21 cellular contexts compared by ENCODE assay signal in the genomic region with DNA sequence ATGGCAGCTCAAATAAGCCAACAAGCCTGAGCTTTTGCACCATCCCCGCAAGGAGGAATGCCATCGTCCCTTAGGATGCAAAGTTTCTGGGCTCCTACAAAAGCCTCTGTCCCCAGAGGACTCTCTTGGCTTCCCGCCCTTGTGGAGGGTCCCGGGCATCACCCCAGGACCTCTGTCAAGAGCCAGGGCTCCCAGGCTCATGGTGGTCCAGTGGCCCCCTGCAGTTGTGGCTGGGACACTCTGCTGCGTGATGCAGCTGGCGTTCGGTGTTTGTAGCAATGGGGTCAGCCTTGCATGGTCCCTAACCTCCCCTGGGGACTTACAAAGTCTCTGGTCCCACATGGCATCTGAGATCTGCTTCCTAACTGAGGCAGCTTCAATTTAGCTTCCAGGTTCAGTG.
DNase-seq lines count a peak whose midpoint lies in the region; ATAC-seq and TF ChIP-seq lines count a peak whose summit lies in the region.
"Had no signal": no experiment of that assay in that cellular context is flagged by ENCODE, and none has a peak within 500 bp of the region (broad histone marks: within the 10 kb centered on the region; RNA-seq: fewer than 3 reads in every experiment).

No MANE protein-coding gene starts in this region.

- CTCF ChIA-PET in Panc1 (lab: Charles Lee) = no interaction called here
- CTCF ChIA-PET in CD4-positive, alpha-beta memory T cell (lab: Charles Lee; ENCODE audit: partially characterized antibody) = no interaction called here

- TF ChIP-seq POLR2A in spleen (IDR thresholded peaks at IDR 0.05) = no peak

- H3K9me3 ChIP-seq in Panc1 (ENCODE audit: control insufficient read depth, insufficient read depth, low read depth, low read length) (no peaks in the 10 kb centered on the region), spleen (no peaks in the 10 kb centered on the region)
- no peaks in the 10 kb centered on the region for H3K9me3 ChIP-seq in CD4-positive, alpha-beta memory T cell (ENCODE audit: control insufficient read depth in 1 of 2, low read length in 2 of 2)
- H3K9me3 ChIP-seq: A549; BE2C; BLaER1 treated with 17β-estradiol and CSF1 and Interleukin-3, amounts not matched to agents 10 nM and 100 nM; Caco-2 had no signal

- H3K36me3 ChIP-seq in Panc1 (ENCODE audit: control insufficient read depth, insufficient read depth, low read length) (no peaks in the 10 kb centered on the region), spleen (no peaks in the 10 kb centered on the region)
- H3K36me3 ChIP-seq in CD4-positive, alpha-beta memory T cell (ENCODE audit: insufficient read depth, low read length) = no peaks in the 10 kb centered on the region
- H3K36me3 ChIP-seq: BE2C; BLaER1 treated with 17β-estradiol and CSF1 and Interleukin-3, amounts not matched to agents 10 nM and 100 nM had no signal

- H3K4me3 Mint-ChIP-seq in chondrocyte (ENCODE audit: unreplicated experiment) (no peak overlapping the region), HFFc6 (no peak overlapping the region)
- H3K4me3 Mint-ChIP-seq in CD4-positive, alpha-beta memory T cell = no peak overlapping the region
- H3K4me3 Mint-ChIP-seq: CD14-positive monocyte; CD4-positive, alpha-beta T cell; GM23338; H9 had no signal

- POLR2A ChIA-PET in Panc1 (lab: Charles Lee) = no interaction called here
- POLR2A ChIA-PET in CD4-positive, alpha-beta memory T cell (lab: Charles Lee; ENCODE audit: partially characterized antibody) = no interaction called here

- H3K27me3 Mint-ChIP-seq in chondrocyte (ENCODE audit: low read depth) (no peaks in the 10 kb centered on the region), HFFc6 (ENCODE audit: insufficient read depth) (peaks cover 23% of the 10 kb centered on the region)
- H3K27me3 Mint-ChIP-seq in CD4-positive, alpha-beta memory T cell = peaks cover 3 to 9% of the 10 kb centered on the region in 2 donors

- intact Hi-C loops in Panc1 (cut with micrococcal nuclease; ENCODE audit: unreplicated experiment) = no loop called here
- intact Hi-C loops in spleen (cut with DNase I; ENCODE audit: low total_unique reads) = no loop called here
- intact Hi-C loops in CD4-positive, alpha-beta memory T cell (cut with micrococcal nuclease) = no loop called here

- peaks cover 43% of the 10 kb centered on the region for H3K4me1 Mint-ChIP-seq in chondrocyte (ENCODE audit: low read depth)
- H3K4me1 Mint-ChIP-seq in HFFc6 (ENCODE audit: low read depth) = peaks cover 22% of the 10 kb centered on the region
- no peaks in the 10 kb centered on the region for H3K4me1 Mint-ChIP-seq in CD4-positive, alpha-beta memory T cell

- DNase-seq in Panc1 (ENCODE audit: low read depth, low spot score) = no peak
- DNase-seq in chondrocyte (ENCODE audit: low spot score) = peak; percentile 50
- peak; percentile 47 for DNase-seq in mesenteric fat pad (ENCODE audit: low spot score)
- DNase-seq in spleen = peak; percentile 27
- DNase-seq in HFFc6 = no peak
- no peak for DNase-seq in CD4-positive, alpha-beta memory T cell
- DNase-seq in NCI-H2196 treated with DMSO at 0.1 percent for 48 hours (lab: John Stamatoyannopoulos, UW; ENCODE audit: unreplicated experiment) = no peak
- DNase-seq: 8988T; ACHN; AML-193; BE2C; CD4-positive, alpha-beta T cell; DMS153; DND-41; H9 had no signal

- H3K27me3 ChIP-seq in Panc1 (ENCODE audit: control insufficient read depth, insufficient read depth, low read length) (no peaks in the 10 kb centered on the region), spleen (replicated peaks in 1 of 7) (peaks cover 0 to 61% (median 0%) of the 10 kb centered on the region in 7 donors)
- no peaks in the 10 kb centered on the region for H3K27me3 ChIP-seq in CD4-positive, alpha-beta memory T cell (ENCODE audit: insufficient read depth, low read length)
- H3K27me3 ChIP-seq: BE2C; BLaER1 treated with 17β-estradiol and CSF1 and Interleukin-3, amounts not matched to agents 10 nM and 100 nM had no signal

- WGBS in spleen, 5 donors = 89 to 94% (median 90%) methylated on average over 5 to 7 of the region's 7 CpGs

- H3K4me1 ChIP-seq in Panc1 (ENCODE audit: control insufficient read depth, insufficient read depth, low read length) = peaks cover 20% of the 10 kb centered on the region
- H3K4me1 ChIP-seq in spleen = peaks cover 0 to 5% (median 0%) of the 10 kb centered on the region in 6 donors
- H3K4me1 ChIP-seq in CD4-positive, alpha-beta memory T cell (ENCODE audit: insufficient read depth, low read length) = no peaks in the 10 kb centered on the region
- H3K4me1 ChIP-seq: BE2C had no signal

- in situ Hi-C loops in Panc1 (cut with HindIII; ENCODE audit: low pct_unique_long_range_greater_than_20kb, low sequenced_read_pairs) = no loop called here

- H3K27ac Mint-ChIP-seq in chondrocyte (ENCODE audit: unreplicated experiment) = no peak overlapping the region
- no peak overlapping the region for H3K27ac Mint-ChIP-seq in HFFc6
- H3K27ac Mint-ChIP-seq in CD4-positive, alpha-beta memory T cell = no peak overlapping the region
- H3K27ac Mint-ChIP-seq: CD4-positive, alpha-beta T cell; GM23338; H9 had no signal

- H3K9me3 Mint-ChIP-seq in chondrocyte (ENCODE audit: low read depth) (no peaks in the 10 kb centered on the region), HFFc6 (no peaks in the 10 kb centered on the region)
- H3K9me3 Mint-ChIP-seq in CD4-positive, alpha-beta memory T cell = no peaks in the 10 kb centered on the region
- H3K9me3 Mint-ChIP-seq: CD4-positive, alpha-beta T cell; GM23338; H9 had no signal

- H3K27ac ChIP-seq in Panc1 (ENCODE audit: low read length) (peak overlapping the region; percentile 34; the same call in 1 of the 2 replicates), spleen (no peak overlapping the region)
- H3K27ac ChIP-seq in CD4-positive, alpha-beta memory T cell (ENCODE audit: low read depth, low read length) = no peak overlapping the region
- H3K27ac ChIP-seq: BLaER1 treated with 17β-estradiol and CSF1 and Interleukin-3, amounts not matched to agents 10 nM and 100 nM had no signal

- no TSS peak for BruUV-seq in Panc1 (replicated peaks; lab: Mats Ljungman, UMichigan)

- ATAC-seq in Panc1 = no peak
- ATAC-seq: A549, GM23338, HCT116 had no signal

- TF ChIP-seq CTCF in Panc1 (IDR thresholded peaks at IDR 0.05) (no peak), chondrocyte (IDR thresholded peaks at IDR 0.05) (no peak), spleen (IDR thresholded peaks at IDR 0.05 in 8 of 11, conservative IDR thresholded peaks at IDR 0.05 in 3 of 11) (no peak), HFFc6 (IDR thresholded peaks at IDR 0.05) (no peak)

- H3K4me3 ChIP-seq in Panc1 (ENCODE audit: low read depth in 2 of 2, low read length in 2 of 2) (no peak overlapping the region), spleen (no peak overlapping the region)
- H3K4me3 ChIP-seq in CD4-positive, alpha-beta memory T cell (ENCODE audit: low read length in 2 of 2) = no peak overlapping the region
- H3K4me3 ChIP-seq: A549; BLaER1 treated with 17β-estradiol and CSF1 and Interleukin-3, amounts not matched to agents 10 nM and 100 nM; GM23338 had no signal

- no peaks in the 10 kb centered on the region for H3K36me3 Mint-ChIP-seq in chondrocyte (ENCODE audit: low read depth)
- H3K36me3 Mint-ChIP-seq in HFFc6 (ENCODE audit: low read depth) = no peaks in the 10 kb centered on the region; the same call in 1 of the 2 replicates
- no peaks in the 10 kb centered on the region for H3K36me3 Mint-ChIP-seq in CD4-positive, alpha-beta memory T cell

Comparison
In these comparisons a context has a peak if more than half of its experiments do, and no peak if none do; other contexts are left out.
1. DNase-seq: peak in chondrocyte (single experiment), mesenteric fat pad (single experiment) and spleen (single experiment); none in Panc1 (single experiment), HFFc6 (single experiment), CD4-positive, alpha-beta memory T cell (0 of 5) and NCI-H2196 treated with DMSO at 0.1 percent for 48 hours (single experiment).